ENCODE assay signal across 8 cellular contexts in genomic region chr6:132530293-132530974, GRCh38. TPM values are rescaled to one million over a fixed set of nuclear protein-coding genes. Genes with fewer than 3 reads are reported as not detected.
DNase-seq lines count a peak whose midpoint lies in the region; ATAC-seq and TF ChIP-seq lines count a peak whose summit lies in the region.

No MANE protein-coding gene starts in this region.

- 17 to 39% methylated on average over 2 to 9 of the region's 9 CpGs for whole genome bisulfite sequencing in endodermal cell (ENCODE audit: insufficient coverage in 1 of 2, insufficient read length in 1 of 2), 2 experiments

- H3K27me3 ChIP-seq in endodermal cell (ENCODE audit: control insufficient read depth, insufficient read depth, low read length, poor library complexity, severe bottlenecking) (peaks cover 18% of the 10 kb centered on the region), mucosa of rectum (ENCODE audit: control insufficient read depth in 2 of 2, insufficient read depth in 2 of 2, low read length in 2 of 2) (peaks cover 0 to 3% of the 10 kb centered on the region in 2 donors)

- H3K36me3 Mint-ChIP-seq in activated CD8-positive, alpha-beta T cell treated with anti-CD3 and anti-CD28 coated beads, Interleukin-2, amount 10 ng/mL, durations not matched to agents 7 days and 5 days (ENCODE audit: low read depth) = no peaks in the 10 kb centered on the region
- H3K36me3 Mint-ChIP-seq in endodermal cell (ENCODE audit: low read depth) = peaks cover 4% of the 10 kb centered on the region

- peaks cover 23% of the 10 kb centered on the region for H3K27me3 Mint-ChIP-seq in activated CD8-positive, alpha-beta T cell treated with anti-CD3 and anti-CD28 coated beads, Interleukin-2, amount 10 ng/mL, durations not matched to agents 7 days and 5 days (ENCODE audit: low read depth)
- H3K27me3 Mint-ChIP-seq in endodermal cell (ENCODE audit: insufficient read depth) = peaks cover 14% of the 10 kb centered on the region

- ATAC-seq in GM19035 (IDR thresholded peaks at IDR 0.05; ENCODE audit: unreplicated experiment) (peak; percentile 96), HG03442 (IDR thresholded peaks at IDR 0.05; ENCODE audit: unreplicated experiment) (peak; percentile 89)
- peak; percentile 86 for ATAC-seq in activated CD8-positive, alpha-beta T cell treated with anti-CD3 and anti-CD28 coated beads, Interleukin-2, amount 10 ng/mL, durations not matched to agents 7 days and 5 days

- peak; percentile 95 for TF ChIP-seq CTCF in endodermal cell (conservative IDR thresholded peaks at IDR 0.05)

- H3K36me3 ChIP-seq in endodermal cell (ENCODE audit: control insufficient read depth, insufficient read depth, low read length) (no peaks in the 10 kb centered on the region), mucosa of rectum (ENCODE audit: control insufficient read depth in 2 of 2, insufficient read depth in 2 of 2, low read length in 2 of 2) (no peaks in the 10 kb centered on the region)

- no peak overlapping the region for H3K27ac Mint-ChIP-seq in activated CD8-positive, alpha-beta T cell treated with anti-CD3 and anti-CD28 coated beads, Interleukin-2, amount 10 ng/mL, durations not matched to agents 7 days and 5 days
- peak overlapping the region; percentile 54 for H3K27ac Mint-ChIP-seq in endodermal cell

- no peak overlapping the region for H3K4me3 Mint-ChIP-seq in activated CD8-positive, alpha-beta T cell treated with anti-CD3 and anti-CD28 coated beads, Interleukin-2, amount 10 ng/mL, durations not matched to agents 7 days and 5 days
- H3K4me3 Mint-ChIP-seq in endodermal cell = peak overlapping the region; percentile 33

- DNase-seq in AML-193 (lab: John Stamatoyannopoulos, UW) (peak; percentile 63 to 76), NCI-H748 treated with DMSO at 0.1 percent for 48 hours (lab: John Stamatoyannopoulos, UW) (peak; percentile 49), endodermal cell (peak; percentile 79)
- DNase-seq in activated CD8-positive, alpha-beta T cell treated with anti-CD3 and anti-CD28 coated beads, Interleukin-2, amount 10 ng/mL, durations not matched to agents 7 days and 5 days = peak; percentile 85
- DNase-seq in stimulated activated CD8-positive, alpha-beta memory T cell treated with anti-CD3 and anti-CD28 coated beads, Interleukin-7, amount 100 ng/mL, for 4 hours (ENCODE audit: low read depth in 2 of 2) = peak; percentile 45 to 56

- H3K4me3 ChIP-seq in endodermal cell (ENCODE audit: low read length) = no peak overlapping the region
- H3K4me3 ChIP-seq in mucosa of rectum (ENCODE audit: low read length in 2 of 2) = peak overlapping the region; percentile 46 to 50

- peaks cover 9% of the 10 kb centered on the region for H3K9me3 ChIP-seq in endodermal cell (ENCODE audit: control insufficient read depth, low read length)
- no peaks in the 10 kb centered on the region for H3K9me3 ChIP-seq in mucosa of rectum (ENCODE audit: control insufficient read depth in 2 of 2, low read length in 2 of 2)

- H3K4me1 ChIP-seq in endodermal cell (ENCODE audit: control insufficient read depth, insufficient read depth, low read length) = peaks cover 4% of the 10 kb centered on the region
- H3K4me1 ChIP-seq in mucosa of rectum (ENCODE audit: control insufficient read depth in 2 of 2, insufficient read depth in 2 of 2, low read length in 2 of 2) = peaks cover 0 to 3% of the 10 kb centered on the region in 2 donors

- H3K9me3 Mint-ChIP-seq in activated CD8-positive, alpha-beta T cell treated with anti-CD3 and anti-CD28 coated beads, Interleukin-2, amount 10 ng/mL, durations not matched to agents 7 days and 5 days (ENCODE audit: insufficient read depth) = no peaks in the 10 kb centered on the region
- H3K9me3 Mint-ChIP-seq in endodermal cell = peaks cover 22% of the 10 kb centered on the region

- peaks cover 2% of the 10 kb centered on the region for H3K4me1 Mint-ChIP-seq in activated CD8-positive, alpha-beta T cell treated with anti-CD3 and anti-CD28 coated beads, Interleukin-2, amount 10 ng/mL, durations not matched to agents 7 days and 5 days (ENCODE audit: low read depth)
- H3K4me1 Mint-ChIP-seq in endodermal cell = peaks cover 22% of the 10 kb centered on the region

- CTCF ChIA-PET in activated CD8-positive, alpha-beta T cell treated with anti-CD3 and anti-CD28 coated beads, Interleukin-2, amount 10 ng/mL, durations not matched to agents 7 days and 5 days (lab: Charles Lee) = interaction anchor here (0.6 to 2.6 kb wide), 15 partner anchors 11 to 287 kb away, joined by 3 to 10 read pairs (median 4); partner anchors contain the start of genes SLC18B1, STX7 and TAAR8

- H3K9ac ChIP-seq in endodermal cell (ENCODE audit: extremely low read depth, low read length, poor library complexity, severe bottlenecking) = no peak overlapping the region
- H3K9ac ChIP-seq in mucosa of rectum (ENCODE audit: low read depth in 1 of 2, low read length in 2 of 2) = peak overlapping the region in 1 of 2 donors; percentile 10

- H3K27ac ChIP-seq in endodermal cell (ENCODE audit: low read depth, low read length) (no peak overlapping the region), mucosa of rectum (ENCODE audit: low read depth in 2 of 2, low read length in 2 of 2) (no peak overlapping the region)

- POLR2A ChIA-PET in activated CD8-positive, alpha-beta T cell treated with anti-CD3 and anti-CD28 coated beads, Interleukin-2, amount 10 ng/mL, durations not matched to agents 7 days and 5 days (lab: Charles Lee) = no interaction called here

RNA-seq across cellular contexts. Expression of gene TAAR9, which starts 7.6 kb away (rescaled TPM):
- not detected for total RNA-seq in activated CD8-positive, alpha-beta T cell treated with anti-CD3 and anti-CD28 coated beads, Interleukin-2, amount 10 ng/mL, durations not matched to agents 7 days and 5 days
- total RNA-seq in endodermal cell = not detected
- not detected for polyA plus RNA-seq in endodermal cell (2013, experiment 1 of 2)
- not detected for polyA plus RNA-seq in endodermal cell (2013, experiment 2 of 2)

RNA-seq across cellular contexts. Expression of gene STX7, which starts 17.5 kb away (rescaled TPM):
- 10 to 100 TPM; 16.0 to 16.4 TPM for total RNA-seq in activated CD8-positive, alpha-beta T cell treated with anti-CD3 and anti-CD28 coated beads, Interleukin-2, amount 10 ng/mL, durations not matched to agents 7 days and 5 days
- 10 to 100 TPM; 36.6 to 41.7 TPM for total RNA-seq in endodermal cell
- polyA plus RNA-seq in endodermal cell (2013, experiment 1 of 2) = 38.2 TPM
- polyA plus RNA-seq in endodermal cell (2013, experiment 2 of 2) = 34.5 TPM

RNA-seq across cellular contexts. Expression of gene TAAR8, which starts 22.0 kb away (rescaled TPM):
- total RNA-seq in activated CD8-positive, alpha-beta T cell treated with anti-CD3 and anti-CD28 coated beads, Interleukin-2, amount 10 ng/mL, durations not matched to agents 7 days and 5 days = not detected
- not detected for total RNA-seq in endodermal cell
- not detected for polyA plus RNA-seq in endodermal cell (2013, experiment 1 of 2)
- polyA plus RNA-seq in endodermal cell (2013, experiment 2 of 2) = not detected

RNA-seq across cellular contexts. Expression of gene TAAR6, which starts 39.7 kb away (rescaled TPM):
- total RNA-seq in activated CD8-positive, alpha-beta T cell treated with anti-CD3 and anti-CD28 coated beads, Interleukin-2, amount 10 ng/mL, durations not matched to agents 7 days and 5 days = not detected
- not detected for total RNA-seq in endodermal cell
- not detected for polyA plus RNA-seq in endodermal cell (2013, experiment 1 of 2)
- polyA plus RNA-seq in endodermal cell (2013, experiment 2 of 2) = not detected

RNA-seq across cellular contexts. Expression of gene TAAR5, which starts 59.1 kb away (rescaled TPM):
- not detected for total RNA-seq in activated CD8-positive, alpha-beta T cell treated with anti-CD3 and anti-CD28 coated beads, Interleukin-2, amount 10 ng/mL, durations not matched to agents 7 days and 5 days
- not detected for total RNA-seq in endodermal cell
- not detected for polyA plus RNA-seq in endodermal cell (2013, experiment 1 of 2)
- polyA plus RNA-seq in endodermal cell (2013, experiment 2 of 2) = not detected
